ENCODE assay signal across 10 cellular contexts in the genomic region with DNA sequence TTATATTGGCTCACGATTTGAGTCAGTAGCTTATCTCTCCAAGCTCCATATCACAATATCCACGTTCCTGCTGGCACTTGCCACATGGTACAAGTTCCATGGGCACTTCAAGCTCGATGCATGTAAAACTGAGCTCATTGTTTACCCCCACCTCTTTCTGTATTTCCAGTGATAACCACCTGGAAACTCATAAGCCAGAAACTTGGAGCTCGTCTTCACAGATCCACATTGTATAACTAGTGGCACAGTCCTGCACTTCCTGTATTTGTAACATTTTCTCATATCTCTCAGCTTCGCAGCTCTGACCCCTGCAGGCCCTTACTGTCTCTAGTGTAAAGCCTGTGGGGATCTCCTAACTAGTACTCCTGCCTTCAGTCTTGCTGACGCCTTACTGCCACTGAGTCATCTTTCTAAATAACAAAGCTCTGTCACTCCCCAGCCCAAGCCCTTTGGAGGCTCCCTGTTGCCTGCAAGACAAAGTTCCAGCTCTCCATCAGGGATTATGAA. TPM values are rescaled to one million over a fixed set of nuclear protein-coding genes. Genes with fewer than 3 reads are reported as not detected.
DNase-seq lines count a peak whose midpoint lies in the region; ATAC-seq and TF ChIP-seq lines count a peak whose summit lies in the region.
"Had no signal": no experiment of that assay in that cellular context is flagged by ENCODE, and none has a peak within 500 bp of the region (broad histone marks: within the 10 kb centered on the region; RNA-seq: fewer than 3 reads in every experiment).

No MANE protein-coding gene starts in this region.

- H3K9me3 ChIP-seq in OCI-LY3 (ENCODE audit: insufficient read depth, low read length): no peaks in the 10 kb centered on the region
- H3K9me3 ChIP-seq: Caco-2 had no signal

- H3K36me3 Mint-ChIP-seq in activated T-cell treated with anti-CD3 and anti-CD28 coated beads, Interleukin-2, amount 50 U/mL, for 4 hours (ENCODE audit: insufficient read depth): peaks cover 38% of the 10 kb centered on the region
- peaks cover 13% of the 10 kb centered on the region for H3K36me3 Mint-ChIP-seq in effector memory CD8-positive, alpha-beta T cell (ENCODE audit: insufficient read depth)
- peaks cover 15 to 39% of the 10 kb centered on the region in 2 donors for H3K36me3 Mint-ChIP-seq in stimulated activated naive B cell treated with anti-CD40 and anti-IgM and Interleukin-4, amounts not matched to agents 10 μg/mL and 1 μg/mL and 100 μg/mL, for 72 hours

- no peaks in the 10 kb centered on the region for H3K9me3 Mint-ChIP-seq in activated T-cell treated with anti-CD3 and anti-CD28 coated beads, Interleukin-2, amount 50 U/mL, for 4 hours
- H3K9me3 Mint-ChIP-seq in effector memory CD8-positive, alpha-beta T cell: no peaks in the 10 kb centered on the region
- H3K9me3 Mint-ChIP-seq in stimulated activated naive B cell treated with anti-CD40 and anti-IgM and Interleukin-4, amounts not matched to agents 10 μg/mL and 1 μg/mL and 100 μg/mL, for 72 hours: no peaks in the 10 kb centered on the region

- peaks cover 36% of the 10 kb centered on the region for H3K4me1 Mint-ChIP-seq in activated T-cell treated with anti-CD3 and anti-CD28 coated beads, Interleukin-2, amount 50 U/mL, for 4 hours (ENCODE audit: low read depth)
- H3K4me1 Mint-ChIP-seq in effector memory CD8-positive, alpha-beta T cell (ENCODE audit: low read depth in 2 of 2): peaks cover 17 to 33% of the 10 kb centered on the region in 2 donors
- peaks cover 18 to 29% of the 10 kb centered on the region in 2 donors for H3K4me1 Mint-ChIP-seq in stimulated activated naive B cell treated with anti-CD40 and anti-IgM and Interleukin-4, amounts not matched to agents 10 μg/mL and 1 μg/mL and 100 μg/mL, for 72 hours

- H3K4me3 Mint-ChIP-seq in activated T-cell treated with anti-CD3 and anti-CD28 coated beads, Interleukin-2, amount 50 U/mL, for 4 hours: no peak overlapping the region
- peak overlapping the region in 1 of 2 donors; percentile 5 for H3K4me3 Mint-ChIP-seq in effector memory CD8-positive, alpha-beta T cell
- no peak overlapping the region for H3K4me3 Mint-ChIP-seq in stimulated activated naive B cell treated with anti-CD40 and anti-IgM and Interleukin-4, amounts not matched to agents 10 μg/mL and 1 μg/mL and 100 μg/mL, for 72 hours

- no peak overlapping the region for H3K9ac ChIP-seq in OCI-LY3 (ENCODE audit: low read length)

- no peaks in the 10 kb centered on the region for H4K20me1 ChIP-seq in OCI-LY3 (ENCODE audit: insufficient read depth, low read length)

- peak; percentile 64 to 69 for ATAC-seq in activated T-cell treated with anti-CD3 and anti-CD28 coated beads, Interleukin-2, amount 50 U/mL, for 4 hours
- ATAC-seq in effector memory CD8-positive, alpha-beta T cell (replicated peaks): peak; percentile 55
- ATAC-seq in stimulated activated naive B cell treated with anti-CD40 and anti-IgM and Interleukin-4, amounts not matched to agents 10 μg/mL and 1 μg/mL and 100 μg/mL, for 72 hours (replicated peaks): peak; percentile 54 to 64
- no peak for ATAC-seq in GM18517 (IDR thresholded peaks at IDR 0.05; ENCODE audit: unreplicated experiment)
- no peak for ATAC-seq in GM21515 (IDR thresholded peaks at IDR 0.05; ENCODE audit: unreplicated experiment)
- no peak for ATAC-seq in GM21381 (IDR thresholded peaks at IDR 0.05; ENCODE audit: unreplicated experiment)

- no peak overlapping the region for H3K27ac ChIP-seq in OCI-LY3 (ENCODE audit: low read length)

- H3K27me3 Mint-ChIP-seq in activated T-cell treated with anti-CD3 and anti-CD28 coated beads, Interleukin-2, amount 50 U/mL, for 4 hours (ENCODE audit: low read depth): no peaks in the 10 kb centered on the region
- no peaks in the 10 kb centered on the region for H3K27me3 Mint-ChIP-seq in effector memory CD8-positive, alpha-beta T cell
- H3K27me3 Mint-ChIP-seq in stimulated activated naive B cell treated with anti-CD40 and anti-IgM and Interleukin-4, amounts not matched to agents 10 μg/mL and 1 μg/mL and 100 μg/mL, for 72 hours: peaks cover 25 to 38% of the 10 kb centered on the region in 2 donors

- H3K27me3 ChIP-seq in OCI-LY3 (ENCODE audit: low read depth, low read length): no peaks in the 10 kb centered on the region

- H2AFZ ChIP-seq in OCI-LY3 (ENCODE audit: low read depth, low read length): peak overlapping the region; percentile 70; the same call in 1 of the 2 replicates

- H3K36me3 ChIP-seq in OCI-LY3 (replicated peaks; ENCODE audit: low read depth, low read length): no peaks in the 10 kb centered on the region

- H3K79me2 ChIP-seq in OCI-LY3 (ENCODE audit: low read length): no peaks in the 10 kb centered on the region

- H3K4me2 ChIP-seq in OCI-LY3 (ENCODE audit: low read length): peak overlapping the region; percentile 20; the same call in 1 of the 2 replicates

- TF ChIP-seq CTCF in OCI-LY3 (IDR thresholded peaks at IDR 0.05; ENCODE audit: low read depth, low read length): no peak

- no peak for DNase-seq in activated T-cell treated with anti-CD3 and anti-CD28 coated beads, Interleukin-2, amount 50 U/mL, for 4 hours
- DNase-seq in activated T-cell treated with anti-CD3 and anti-CD28 coated beads for 4 hours: no peak
- no peak for DNase-seq in effector memory CD8-positive, alpha-beta T cell
- no peak for DNase-seq in stimulated activated naive B cell treated with anti-CD40 and anti-IgM and Interleukin-4, amounts not matched to agents 10 μg/mL and 1 μg/mL and 100 μg/mL, for 72 hours
- DNase-seq: activated CD4-positive, alpha-beta T cell treated with anti-CD3 and anti-CD28 coated beads for 1 hour; Caco-2 had no signal

- H3K27ac Mint-ChIP-seq in effector memory CD8-positive, alpha-beta T cell: peak overlapping the region; percentile 53 to 87
- H3K27ac Mint-ChIP-seq in stimulated activated naive B cell treated with anti-CD40 and anti-IgM and Interleukin-4, amounts not matched to agents 10 μg/mL and 1 μg/mL and 100 μg/mL, for 72 hours: peak overlapping the region; percentile 72

- peaks cover 22% of the 10 kb centered on the region for H3K4me1 ChIP-seq in OCI-LY3 (ENCODE audit: low read length)
- H3K4me1 ChIP-seq: Caco-2 had no signal

- no peak overlapping the region for H3K4me3 ChIP-seq in OCI-LY3 (ENCODE audit: low read length)

RNA-seq across cellular contexts. Expression of a gene that starts 6.5 kb away (rescaled TPM):
- under 1 TPM; 0.33 to 0.90 (median 0.87) TPM for total RNA-seq in activated T-cell treated with anti-CD3 and anti-CD28 coated beads, Interleukin-2, amount 50 U/mL, for 4 hours

RNA-seq across cellular contexts. Expression of a gene that starts 7.4 kb away (rescaled TPM):
- total RNA-seq in activated T-cell treated with anti-CD3 and anti-CD28 coated beads, Interleukin-2, amount 50 U/mL, for 4 hours: not detected
- total RNA-seq: Caco-2 had no signal

RNA-seq across cellular contexts. Expression of a gene that starts 14.5 kb away (rescaled TPM):
- total RNA-seq in activated T-cell treated with anti-CD3 and anti-CD28 coated beads, Interleukin-2, amount 50 U/mL, for 4 hours: 1 to 10 TPM; 1.1 to 5.1 (median 3.7) TPM
- total RNA-seq: Caco-2 had no signal

RNA-seq across cellular contexts. Expression of a gene that starts 40.9 kb away (rescaled TPM):
- total RNA-seq in activated T-cell treated with anti-CD3 and anti-CD28 coated beads, Interleukin-2, amount 50 U/mL, for 4 hours: under 1 TPM; 0.08 to 0.16 (median 0.16) TPM
- total RNA-seq: Caco-2 had no signal

RNA-seq across cellular contexts. Expression of a gene that starts 55.8 kb away (rescaled TPM):
- total RNA-seq in activated T-cell treated with anti-CD3 and anti-CD28 coated beads, Interleukin-2, amount 50 U/mL, for 4 hours: 10 to 100 TPM in 2 of 3 donors, 1 to 10 TPM in 1; 9.6 to 10.4 (median 10.1) TPM

Comparison
In these comparisons a context has a peak if more than half of its experiments do, and no peak if none do; other contexts are left out.
1. ATAC-seq: peak in activated T-cell treated with anti-CD3 and anti-CD28 coated beads, Interleukin-2, amount 50 U/mL, for 4 hours (2 of 2), effector memory CD8-positive, alpha-beta T cell (single experiment) and stimulated activated naive B cell treated with anti-CD40 and anti-IgM and Interleukin-4, amounts not matched to agents 10 μg/mL and 1 μg/mL and 100 μg/mL, for 72 hours (2 of 2); none in GM18517 (single experiment), GM21515 (single experiment) and GM21381 (single experiment).